In the genomic region with DNA sequence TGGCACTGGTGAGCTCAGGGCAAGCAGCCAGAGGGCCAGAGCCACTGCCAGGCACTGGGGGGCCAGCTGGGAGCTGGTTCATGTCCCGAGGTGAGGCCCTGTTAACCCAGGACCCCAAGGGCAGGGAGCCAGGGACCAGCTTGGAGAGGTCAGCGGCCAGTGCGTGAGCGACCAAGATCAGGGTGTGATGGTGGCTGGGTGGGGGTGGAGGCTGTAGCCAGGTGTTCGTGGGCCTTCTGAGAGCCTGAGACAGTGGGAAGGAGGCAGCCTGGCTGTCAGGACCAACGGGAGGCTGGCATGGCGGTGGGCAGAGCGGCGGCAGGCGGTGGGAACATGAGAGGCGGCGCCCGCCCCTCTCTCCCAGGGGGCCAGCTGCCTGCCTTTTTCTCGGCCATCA, we compare ENCODE assay signal across 24 cellular contexts. TPM values are rescaled to one million over a fixed set of nuclear protein-coding genes. Genes with fewer than 3 reads are reported as not detected.
"Had no signal": no experiment of that assay in that cellular context is flagged by ENCODE, and none has a peak within 500 bp of the region (broad histone marks: within the 10 kb centered on the region; RNA-seq: fewer than 3 reads in every experiment).

No MANE protein-coding gene starts in this region.

- H3K36me3 ChIP-seq: ovary, uterus had no signal

- FAIRE-seq: endothelial cell of umbilical vein had no signal

- H3K36me3 Mint-ChIP-seq: activated CD4-positive, alpha-beta memory T cell treated with anti-CD3 and anti-CD28 coated beads for 36 hours had no signal

- H3K4me3 Mint-ChIP-seq: activated CD4-positive, alpha-beta memory T cell treated with anti-CD3 and anti-CD28 coated beads for 36 hours; activated CD4-positive, alpha-beta T cell treated with anti-CD3 and anti-CD28 coated beads for 36 hours; activated naive CD8-positive, alpha-beta T cell treated with anti-CD3 and anti-CD28 coated beads for 36 hours; activated T-helper 17 cell treated with anti-CD3 and anti-CD28 coated beads, Interleukin-2, amount 50 U/mL, for 72 hours had no signal

- H3K4me1 ChIP-seq: gastroesophageal sphincter, tibial artery had no signal

- DNase-seq: activated CD4-positive, alpha-beta memory T cell treated with anti-CD3 and anti-CD28 coated beads for 36 hours; activated CD4-positive, alpha-beta T cell treated with anti-CD3 and anti-CD28 coated beads for 36 hours; activated naive CD4-positive, alpha-beta T cell; activated naive CD8-positive, alpha-beta T cell treated with anti-CD3 and anti-CD28 coated beads for 36 hours; amniotic stem cell; cortex of kidney; effector memory CD4-positive, alpha-beta T cell; kidney glomerular epithelial cell; mesenchymal stem cell; naive B cell; ovary; stimulated activated naive CD4-positive, alpha-beta T cell; T-helper 2 cell; tibial artery; uterus had no signal

- H3K27ac Mint-ChIP-seq: activated CD4-positive, alpha-beta memory T cell treated with anti-CD3 and anti-CD28 coated beads for 36 hours; activated CD4-positive, alpha-beta T cell treated with anti-CD3 and anti-CD28 coated beads for 36 hours; activated naive CD8-positive, alpha-beta T cell treated with anti-CD3 and anti-CD28 coated beads for 36 hours; activated T-helper 17 cell treated with anti-CD3 and anti-CD28 coated beads, Interleukin-2, amount 50 U/mL, for 72 hours had no signal

- H3K9me3 ChIP-seq: esophagus muscularis mucosa, gastroesophageal sphincter, heart left ventricle, mucosa of descending colon, ovary, tibial artery, uterus had no signal

- H3K9me3 Mint-ChIP-seq: activated CD4-positive, alpha-beta memory T cell treated with anti-CD3 and anti-CD28 coated beads for 36 hours; activated naive CD8-positive, alpha-beta T cell treated with anti-CD3 and anti-CD28 coated beads for 36 hours; activated T-helper 17 cell treated with anti-CD3 and anti-CD28 coated beads, Interleukin-2, amount 50 U/mL, for 72 hours; naive B cell had no signal

- H3K27me3 ChIP-seq: cardiac muscle cell, esophagus muscularis mucosa, gastroesophageal sphincter, heart left ventricle, ovary, tibial artery, uterus had no signal

- H3K27me3 Mint-ChIP-seq: activated CD4-positive, alpha-beta memory T cell treated with anti-CD3 and anti-CD28 coated beads for 36 hours; activated CD4-positive, alpha-beta T cell treated with anti-CD3 and anti-CD28 coated beads for 36 hours; activated naive CD8-positive, alpha-beta T cell treated with anti-CD3 and anti-CD28 coated beads for 36 hours; activated T-helper 17 cell treated with anti-CD3 and anti-CD28 coated beads, Interleukin-2, amount 50 U/mL, for 72 hours; naive B cell had no signal

- ATAC-seq: activated CD4-positive, alpha-beta T cell treated with anti-CD3 and anti-CD28 coated beads for 36 hours; activated T-helper 17 cell treated with anti-CD3 and anti-CD28 coated beads, Interleukin-2, amount 50 U/mL, for 72 hours; gastroesophageal sphincter had no signal

- H3K4me3 ChIP-seq: cardiac muscle cell, esophagus muscularis mucosa, gastroesophageal sphincter, heart left ventricle, mucosa of descending colon, ovary, tibial artery, uterus had no signal

- H3K27ac ChIP-seq: cardiac muscle cell, esophagus muscularis mucosa, gastroesophageal sphincter, ovary, tibial artery, uterus had no signal

RNA-seq across cellular contexts. Expression of a gene that starts 20.4 kb away (rescaled TPM):
- total RNA-seq: endothelial cell of umbilical vein, pulmonary artery endothelial cell, sciatic nerve had no signal
- polyA plus RNA-seq: endothelial cell of umbilical vein had no signal
